6 cellular contexts compared by ENCODE assay signal in the genomic region with DNA sequence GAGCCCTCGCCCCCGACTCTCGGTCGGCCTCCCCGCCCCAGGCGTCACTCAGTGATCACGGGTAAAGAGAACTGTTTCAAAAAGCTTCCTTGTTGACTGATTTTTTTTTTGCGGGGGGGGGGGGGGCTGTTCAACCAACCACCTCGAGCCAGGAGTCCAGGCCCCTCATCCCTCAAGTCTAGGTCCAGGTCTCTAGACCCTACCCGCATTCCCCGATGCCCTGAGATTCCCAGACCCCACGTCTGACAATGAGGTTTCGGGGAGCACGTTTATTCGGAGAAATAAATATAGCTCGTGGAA.
A peak's percentile ranks its signal among the peaks of the same experiment; 100 is the strongest.
DNase-seq lines count a peak whose midpoint lies in the region; ATAC-seq and TF ChIP-seq lines count a peak whose summit lies in the region.

No MANE protein-coding gene starts in this region.

- H3K27ac ChIP-seq in RWPE2 (ENCODE audit: poor library complexity, severe bottlenecking) = peak overlapping the region; percentile 55
- H3K27ac ChIP-seq in substantia nigra (ENCODE audit: low read depth, low read length, poor library complexity, severe bottlenecking) = peak overlapping the region; percentile 59

- no peaks in the 10 kb centered on the region for H3K9me3 ChIP-seq in RWPE2 (ENCODE audit: severe bottlenecking)

- no peaks in the 10 kb centered on the region for H3K27me3 ChIP-seq in RWPE2 (ENCODE audit: insufficient read depth, poor library complexity, severe bottlenecking)

- DNase-seq in RWPE2 (ENCODE audit: low spot score) (no peak), fibroblast of pulmonary artery (ENCODE audit: low read depth) (no peak), substantia nigra (lab: John Stamatoyannopoulos, UW) (peak in 1 of 49 donors; percentile 29), NCI-H748 (lab: John Stamatoyannopoulos, UW; ENCODE audit: unreplicated experiment) (no peak), HCEC 1CT (no peak), GM10266 (ENCODE audit: extremely low spot score) (no peak)

- H3K4me3 ChIP-seq in RWPE2 (ENCODE audit: severe bottlenecking) = peak overlapping the region; percentile 49
- H3K4me3 ChIP-seq in fibroblast of pulmonary artery (replicated peaks; ENCODE audit: low read depth, low read length) = peak overlapping the region; percentile 85

- no peaks in the 10 kb centered on the region for H3K36me3 ChIP-seq in RWPE2 (ENCODE audit: low read depth)

- no peaks in the 10 kb centered on the region for H3K4me1 ChIP-seq in RWPE2 (ENCODE audit: insufficient read depth, poor library complexity, severe bottlenecking)

- TF ChIP-seq CTCF in RWPE2 (IDR thresholded peaks at IDR 0.05; ENCODE audit: poor library complexity, severe bottlenecking) = no peak
- no peak for TF ChIP-seq CTCF in fibroblast of pulmonary artery (IDR thresholded peaks at IDR 0.05; ENCODE audit: low read length, missing control alignments)
- no peak for TF ChIP-seq CTCF in GM10266 (IDR thresholded peaks at IDR 0.05; ENCODE audit: control insufficient read depth, insufficient read depth, low read depth, missing control alignments)

- ATAC-seq in RWPE2 (ENCODE audit: low read depth) = no peak
